Comparison of ENCODE assay signal across 13 cellular contexts in the genomic region with DNA sequence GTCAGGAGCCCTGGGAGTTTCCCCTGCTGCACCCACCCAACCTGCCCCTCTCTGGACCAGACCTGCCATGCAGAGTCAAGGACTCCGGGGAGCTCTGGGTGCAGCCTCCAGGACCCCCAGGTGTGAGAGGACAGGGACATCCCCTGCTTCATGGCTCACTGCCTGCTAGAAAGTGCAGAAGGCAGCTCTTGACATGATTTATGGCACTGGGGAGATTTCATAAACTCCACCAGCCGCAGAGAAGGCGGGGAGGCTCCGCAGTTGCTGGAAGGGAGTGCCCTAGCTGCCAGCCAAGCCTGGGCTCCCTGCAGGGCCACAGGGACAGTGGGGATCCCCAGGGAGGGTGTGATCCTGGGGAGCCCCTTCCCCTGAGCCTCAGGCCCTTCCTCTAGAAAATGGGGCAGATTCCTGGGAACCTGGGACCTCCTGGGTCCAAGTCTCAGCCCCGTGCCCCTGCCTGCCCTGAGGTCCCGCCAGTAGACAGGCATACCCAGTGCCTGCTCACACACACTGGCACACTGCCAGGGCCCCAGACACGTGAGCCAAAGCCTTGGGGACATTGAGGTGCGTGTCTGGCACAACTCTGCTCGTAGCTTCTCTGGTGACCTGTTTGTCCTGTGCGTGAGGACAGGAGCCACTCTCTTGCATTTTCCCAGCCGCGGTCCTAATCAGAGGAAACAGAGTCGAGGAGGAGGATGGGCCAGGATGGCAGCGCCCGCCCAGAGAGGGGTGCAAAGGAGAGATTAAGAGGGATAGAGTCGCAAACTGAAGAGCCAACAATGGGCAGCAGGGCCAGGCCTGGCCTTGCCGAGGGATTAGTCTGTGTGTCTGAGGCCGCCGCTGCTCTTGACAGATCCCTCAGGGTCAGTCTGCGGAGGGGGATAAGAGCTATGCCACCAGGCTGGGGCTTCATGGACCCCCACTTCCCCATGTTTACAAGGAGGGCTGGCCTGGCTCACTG. TPM values are rescaled to one million over a fixed set of nuclear protein-coding genes. Genes with fewer than 3 reads are reported as not detected.
DNase-seq lines count a peak whose midpoint lies in the region; ATAC-seq, FAIRE-seq and TF ChIP-seq lines count a peak whose summit lies in the region.
"Had no signal": no experiment of that assay in that cellular context is flagged by ENCODE, and none has a peak within 500 bp of the region (broad histone marks: within the 10 kb centered on the region; RNA-seq: fewer than 3 reads in every experiment).

No MANE protein-coding gene starts in this region.

- no TSS peak for BruUV-seq in MCF 10A (replicated peaks; lab: Mats Ljungman, UMichigan)
- BruUV-seq in mammary epithelial cell (replicated peaks; lab: Mats Ljungman, UMichigan), result no TSS peak
- no TSS peak for BruUV-seq in K562 (replicated peaks; lab: Mats Ljungman, UMichigan)

- ATAC-seq in K562 (peak; percentile 64), HG02678 (IDR thresholded peaks at IDR 0.05; ENCODE audit: unreplicated experiment) (no peak), lower lobe of right lung (no peak)

- 50% methylated on average over 12 of the region's 20 CpGs for WGBS in mammary epithelial cell (ENCODE audit: low coverage, missing lambda C conversion rate)
- WGBS in K562 (ENCODE audit: insufficient coverage, low coverage, missing lambda C conversion rate), result 30% methylated on average over 10 of the region's 20 CpGs
- 59 to 90% methylated on average over 2 to 18 of the region's 20 CpGs for WGBS in transverse colon (ENCODE audit: low coverage in 1 of 2), 2 donors

- TF ChIP-seq CTCF in MCF 10A (IDR thresholded peaks at IDR 0.05; ENCODE audit: unreplicated experiment) (no peak), mammary epithelial cell (conservative IDR thresholded peaks at IDR 0.05 in 1 of 2, IDR thresholded peaks at IDR 0.05 in 1 of 2; ENCODE audit: extremely low read depth in 1 of 2, insufficient read depth in 1 of 2, low read depth in 1 of 2, low read length in 2 of 2) (no peak), K562 (IDR thresholded peaks at IDR 0.05 in 2 of 3, conservative IDR thresholded peaks at IDR 0.05 in 1 of 3; ENCODE audit: insufficient read depth in 2 of 3, low read depth in 1 of 3, low read length in 3 of 3) (no peak), transverse colon (IDR thresholded peaks at IDR 0.05) (no peak), lower lobe of right lung (IDR thresholded peaks at IDR 0.05) (no peak)

- H3K4me1 Mint-ChIP-seq in MCF 10A (ENCODE audit: insufficient read depth, unreplicated experiment), result no peaks in the 10 kb centered on the region

- no peak overlapping the region for H2AFZ ChIP-seq in mammary epithelial cell (ENCODE audit: low read depth, low read length)
- no peak overlapping the region for H2AFZ ChIP-seq in K562 (ENCODE audit: low read depth, low read length)

- FAIRE-seq in K562 (lab: Jason Lieb, UNC), result no peak

- H3K9me3 ChIP-seq in mammary epithelial cell (replicated peaks; ENCODE audit: insufficient read depth, low read length) (no peaks in the 10 kb centered on the region), K562 (replicated peaks; ENCODE audit: control insufficient read depth, insufficient read depth, low read depth, low read length) (no peaks in the 10 kb centered on the region), transverse colon (no peaks in the 10 kb centered on the region), lower lobe of right lung (no peaks in the 10 kb centered on the region)

- H3K9ac ChIP-seq in mammary epithelial cell (ENCODE audit: insufficient read depth, low read length) (no peak overlapping the region), K562 (ENCODE audit: insufficient read depth in 1 of 2, low read depth in 2 of 2, low read length in 2 of 2) (peak overlapping the region in 1 of 2 experiments; percentile 78; a peak in 2 of 4 replicates)

- no peaks in the 10 kb centered on the region for H3K79me2 ChIP-seq in mammary epithelial cell (ENCODE audit: insufficient read depth, low read length)
- H3K79me2 ChIP-seq in K562 (ENCODE audit: control insufficient read depth, insufficient read depth, low read length), result no peaks in the 10 kb centered on the region

- H3K36me3 Mint-ChIP-seq in MCF 10A (ENCODE audit: insufficient read depth, unreplicated experiment), result peaks cover 9% of the 10 kb centered on the region

- TF ChIP-seq POLR2A in K562 (conservative IDR thresholded peaks at IDR 0.05) (no peak), transverse colon (IDR thresholded peaks at IDR 0.05) (no peak)

- H3K4me2 ChIP-seq in mammary epithelial cell (ENCODE audit: insufficient read depth, low read depth, low read length) (no peak overlapping the region), K562 (ENCODE audit: insufficient read depth, low read length) (no peak overlapping the region; the same call in 1 of the 2 replicates)

- dilution Hi-C loops in mammary epithelial cell (cut with HindIII; ENCODE audit: low sequenced_read_pairs), result no loop called here

- CTCF ChIA-PET in MCF 10A (lab: Yijun Ruan, JAX) (no interaction called here), mammary epithelial cell (lab: Charles Lee; ENCODE audit: low non-redundant PET) (interaction anchor here (0.6 kb wide), 1 partner anchor 28 kb away, joined by 5 read pairs; no protein-coding TSS in a partner anchor), K562 (lab: Yijun Ruan, JAX; ENCODE audit: low intra/inter-chr PET ratio) (no interaction called here)

- no peaks in the 10 kb centered on the region for H3K9me1 ChIP-seq in K562 (ENCODE audit: control insufficient read depth, insufficient read depth, low read length)

- POLR2A ChIA-PET in MCF 10A (lab: Yijun Ruan, JAX), result interaction anchor here (0.9 to 1.6 kb wide), 3 partner anchors 16 to 88 kb away, joined by 3 to 4 read pairs (median 3); a partner anchor contains a TSS
- POLR2A ChIA-PET in K562 (lab: Yijun Ruan, JAX), result interaction anchor here (0.6 to 0.9 kb wide), 4 partner anchors 11 to 284 kb away, joined by 4 read pairs; no protein-coding TSS in a partner anchor

- H3K27ac ChIP-seq in mammary epithelial cell (ENCODE audit: insufficient read depth, low read depth, low read length), result no peak overlapping the region
- H3K27ac ChIP-seq in K562 (ENCODE audit: extremely low read depth, low read depth, low read length), result no peak overlapping the region
- H3K27ac ChIP-seq in transverse colon, result no peak overlapping the region
- no peak overlapping the region for H3K27ac ChIP-seq in lower lobe of right lung

- H3K9me3 Mint-ChIP-seq in MCF 10A (ENCODE audit: unreplicated experiment), result no peaks in the 10 kb centered on the region

- H3K4me3 ChIP-seq in mammary epithelial cell (replicated peaks in 1 of 3; ENCODE audit: insufficient read depth in 1 of 3, low read depth in 2 of 3, low read length in 3 of 3) (no peak overlapping the region), K562 (no peak overlapping the region), transverse colon (no peak overlapping the region), lower lobe of right lung (no peak overlapping the region)
- H3K4me3 ChIP-seq: lung had no signal

- no peaks in the 10 kb centered on the region for H4K20me1 ChIP-seq in mammary epithelial cell (ENCODE audit: insufficient read depth, low read length)
- H4K20me1 ChIP-seq in K562 (replicated peaks; ENCODE audit: control insufficient read depth, insufficient read depth, low read length), result no peaks in the 10 kb centered on the region

- no peak overlapping the region for H3K4me3 Mint-ChIP-seq in MCF 10A (ENCODE audit: unreplicated experiment)

- peak; percentile 27 for DNase-seq in MCF 10A (ENCODE audit: unreplicated experiment)
- no peak for DNase-seq in mammary epithelial cell
- DNase-seq in NCI-H446 treated with DMSO at 0.1 percent for 48 hours (lab: John Stamatoyannopoulos, UW), result peak; percentile 57
- DNase-seq in K562 (ENCODE audit: extremely low read depth in 1 of 4, low spot score in 3 of 4), result peak in 2 of 4 experiments; percentile 43 to 53
- DNase-seq in transverse colon, result peak; percentile 33
- no peak for DNase-seq in cerebellar nuclear complex (lab: John Stamatoyannopoulos, UW)
- DNase-seq in lower lobe of right lung, result no peak
- DNase-seq: NK-92 treated with Interleukin-12 subunit alpha and Interleukin-12 subunit beta, amount 100 ng/mL, for 24 hours; stimulated activated naive CD4-positive, alpha-beta T cell treated with Interleukin-2 at 50 U/mL for 16 hours had no signal

- intact Hi-C loops in MCF 10A (cut with micrococcal nuclease) (no loop called here), mammary epithelial cell (cut with micrococcal nuclease) (no loop called here), K562 (cut with micrococcal nuclease) (no loop called here), transverse colon (cut with DNase I; ENCODE audit: low total_unique reads) (no loop called here), lower lobe of right lung (cut with DNase I) (no loop called here)

- H3K27me3 ChIP-seq in mammary epithelial cell (ENCODE audit: insufficient read depth, low read length) (no peaks in the 10 kb centered on the region), K562 (ENCODE audit: control insufficient read depth in 2 of 2, insufficient read depth in 2 of 2, low read length in 2 of 2) (no peaks in the 10 kb centered on the region), transverse colon (no peaks in the 10 kb centered on the region), lower lobe of right lung (ENCODE audit: low read depth) (no peaks in the 10 kb centered on the region)

- H3K4me1 ChIP-seq in mammary epithelial cell (ENCODE audit: insufficient read depth, low read length) (no peaks in the 10 kb centered on the region), K562 (replicated peaks in 1 of 2; ENCODE audit: control insufficient read depth in 2 of 2, insufficient read depth in 2 of 2, low read length in 2 of 2) (peaks cover 5 to 34% of the 10 kb centered on the region in 2 experiments; a peak in 4 of 5 replicates), transverse colon (peaks cover 0 to 12% (median 4%) of the 10 kb centered on the region in 4 donors), lower lobe of right lung (no peaks in the 10 kb centered on the region)

- TF ChIP-seq RAD21 in K562 (CRISPR knock-in tag; conservative IDR thresholded peaks at IDR 0.05 in 1 of 2, IDR thresholded peaks at IDR 0.05 in 1 of 2), result no peak

- no peaks in the 10 kb centered on the region for H3K36me3 ChIP-seq in mammary epithelial cell (ENCODE audit: insufficient read depth, low read length)
- no peaks in the 10 kb centered on the region for H3K36me3 ChIP-seq in K562 (ENCODE audit: control insufficient read depth, insufficient read depth, low read length)
- no peaks in the 10 kb centered on the region for H3K36me3 ChIP-seq in transverse colon
- peaks cover 43% of the 10 kb centered on the region for H3K36me3 ChIP-seq in lower lobe of right lung

- no peaks in the 10 kb centered on the region for H3K27me3 Mint-ChIP-seq in MCF 10A (ENCODE audit: insufficient read depth, unreplicated experiment)

- no peak for TF ChIP-seq EP300 in K562 (IDR thresholded peaks at IDR 0.05; ENCODE audit: low read length)
- no peak for TF ChIP-seq EP300 in transverse colon (IDR thresholded peaks at IDR 0.05; ENCODE audit: low read depth)

- in situ Hi-C loops in mammary epithelial cell (cut with MboI; ENCODE audit: low sequenced_read_pairs in 2 of 2), result no loop called here
- in situ Hi-C loops in K562 (cut with MboI), result no loop called here
- in situ Hi-C loops in transverse colon (cut with MboI; ENCODE audit: low pct_ligation_motif_present in 1 of 4, low pct_unique_long_range_greater_than_20kb in 1 of 4, low sequenced_read_pairs in 3 of 4), result no loop called here

- H3K27ac Mint-ChIP-seq in MCF 10A (ENCODE audit: low read depth, unreplicated experiment), result no peak overlapping the region

RNA-seq across cellular contexts. Expression of a gene that starts 13.8 kb away (rescaled TPM):
- total RNA-seq in MCF 10A (2022), result not detected in 2 replicates
- total RNA-seq in mammary epithelial cell, result under 1 TPM in 1 of 2 donors, not detected in 1; under 0.01 TPM
- not detected for polyA plus RNA-seq in mammary epithelial cell
- polyA minus RNA-seq in mammary epithelial cell, result not detected
- total RNA-seq in K562 (2011; cell fraction: chromatin; rRNA removed; ENCODE audit: low replicate concordance), result not detected in 2 replicates
- total RNA-seq in K562 (2011; cell fraction: nucleolus; rRNA removed), result not detected in 2 replicates
- total RNA-seq in K562 (2011; cell fraction: nucleoplasm; rRNA removed), result not detected in 2 replicates
- not detected in 2 replicates for total RNA-seq in K562 (2014; rRNA removed)
- total RNA-seq in K562 (2014; rRNA removed; fragmentation: Illumina TruSeq; extraction: Trizol), result not detected in 2 replicates
- not detected in 2 replicates for total RNA-seq in K562 (2015; rRNA removed; fragmentation: Illumina TruSeq; extraction: Trizol)
- not detected in 2 replicates for total RNA-seq in K562 (2021)
- not detected in 2 replicates for polyA plus RNA-seq in K562 (2011; rRNA removed)
- 0.01 TPM in 1 of 2 replicates, not detected in the other for polyA plus RNA-seq in K562 (2011; cell fraction: cytosol; rRNA removed)
- 0.06 TPM in 1 of 2 replicates, not detected in the other for polyA plus RNA-seq in K562 (2011; cell fraction: nucleus; rRNA removed)
- polyA plus RNA-seq in K562 (2012), result 0.05 TPM in 1 of 2 replicates, not detected in the other
- polyA plus RNA-seq in K562 (2014; fragmentation: Illumina TruSeq; extraction: Trizol), result not detected in 2 replicates
- polyA plus RNA-seq in K562 (2014; fragmentation: Nextera tagmentation; extraction: Ambion mirVana), result not detected
- polyA plus RNA-seq in K562 (2014; rRNA removed), result not detected in 2 replicates
- polyA minus RNA-seq in K562 (2011; rRNA and poly(A)+ RNA removed), result not detected in 2 replicates
- polyA minus RNA-seq in K562 (2011; cell fraction: cytosol; rRNA and poly(A)+ RNA removed), result not detected in 2 replicates
- not detected in 2 replicates for polyA minus RNA-seq in K562 (2011; cell fraction: nucleus; rRNA and poly(A)+ RNA removed)
- not detected for total RNA-seq in transverse colon
- total RNA-seq in lower lobe of right lung, result not detected
- total RNA-seq: activated CD8-positive, alpha-beta memory T cell treated with anti-CD3 and anti-CD28 coated beads for 36 hours had no signal
- polyA plus RNA-seq: AG04450 had no signal

RNA-seq across cellular contexts. Expression of a gene that starts 33.2 kb away (rescaled TPM):
- total RNA-seq in MCF 10A (2022) (19.0 and 25.6 TPM in 2 replicates), mammary epithelial cell (10 to 100 TPM; 15.3 to 15.5 TPM), K562 (2014; rRNA removed) (16.8 and 18.4 TPM in 2 replicates), K562 (2014; rRNA removed; fragmentation: Illumina TruSeq; extraction: Trizol) (4.9 and 5.8 TPM in 2 replicates), K562 (2015; rRNA removed; fragmentation: Illumina TruSeq; extraction: Trizol) (11.2 and 11.9 TPM in 2 replicates), K562 (2021) (15.2 and 18.2 TPM in 2 replicates), transverse colon (10 to 100 TPM in 3 of 4 donors, not detected in 1; 13.8 to 20.2 (median 19.1) TPM), lower lobe of right lung (18.3 TPM)
- polyA plus RNA-seq in mammary epithelial cell (15.1 TPM), K562 (2011; rRNA removed) (11.9 and 15.5 TPM in 2 replicates), K562 (2014; fragmentation: Illumina TruSeq; extraction: Trizol) (15.3 and 19.2 TPM in 2 replicates), K562 (2014; fragmentation: Nextera tagmentation; extraction: Ambion mirVana) (10 to 100 TPM in 1 of 2 experiments, 1 to 10 TPM in 1; 2.0 to 10.2 TPM), K562 (2014; rRNA removed) (20.3 and 25.2 TPM in 2 replicates)
- polyA minus RNA-seq in mammary epithelial cell, result 11.3 TPM
- 3.0 and 5.9 TPM in 2 replicates for total RNA-seq in K562 (2011; cell fraction: chromatin; rRNA removed; ENCODE audit: low replicate concordance)
- total RNA-seq in K562 (2011; cell fraction: nucleolus; rRNA removed), result 4.9 and 6.5 TPM in 2 replicates
- total RNA-seq in K562 (2011; cell fraction: nucleoplasm; rRNA removed), result 5.4 and 7.4 TPM in 2 replicates
- polyA plus RNA-seq in K562 (2011; cell fraction: cytosol; rRNA removed), result 19.7 and 37.7 TPM in 2 replicates
- polyA plus RNA-seq in K562 (2011; cell fraction: nucleus; rRNA removed), result 6.1 and 7.3 TPM in 2 replicates
- polyA plus RNA-seq in K562 (2012), result 14.4 and 25.5 TPM in 2 replicates
- polyA minus RNA-seq in K562 (2011; rRNA and poly(A)+ RNA removed), result 2.2 and 4.1 TPM in 2 replicates
- 1.4 and 4.5 TPM in 2 replicates for polyA minus RNA-seq in K562 (2011; cell fraction: cytosol; rRNA and poly(A)+ RNA removed)
- polyA minus RNA-seq in K562 (2011; cell fraction: nucleus; rRNA and poly(A)+ RNA removed), result 1.3 and 2.7 TPM in 2 replicates

RNA-seq across cellular contexts. Expression of a gene that starts 33.5 kb away (rescaled TPM):
- 94.7 and 114 TPM in 2 replicates for total RNA-seq in MCF 10A (2022)
- 10 to 100 TPM; 49.3 to 95.2 TPM for total RNA-seq in mammary epithelial cell
- polyA plus RNA-seq in mammary epithelial cell, result 178 TPM
- 76.8 TPM for polyA minus RNA-seq in mammary epithelial cell
- 12.0 and 23.9 TPM in 2 replicates for total RNA-seq in K562 (2011; cell fraction: chromatin; rRNA removed; ENCODE audit: low replicate concordance)
- total RNA-seq in K562 (2011; cell fraction: nucleolus; rRNA removed), result 50.0 and 78.2 TPM in 2 replicates
- total RNA-seq in K562 (2011; cell fraction: nucleoplasm; rRNA removed), result 41.6 and 44.7 TPM in 2 replicates
- 163 and 185 TPM in 2 replicates for total RNA-seq in K562 (2014; rRNA removed)
- total RNA-seq in K562 (2014; rRNA removed; fragmentation: Illumina TruSeq; extraction: Trizol), result 90.3 and 128 TPM in 2 replicates
- total RNA-seq in K562 (2015; rRNA removed; fragmentation: Illumina TruSeq; extraction: Trizol), result 232 and 248 TPM in 2 replicates
- total RNA-seq in K562 (2021), result 149 and 161 TPM in 2 replicates
- polyA plus RNA-seq in K562 (2011; rRNA removed), result 149 and 226 TPM in 2 replicates
- 237 and 307 TPM in 2 replicates for polyA plus RNA-seq in K562 (2011; cell fraction: cytosol; rRNA removed)
- polyA plus RNA-seq in K562 (2011; cell fraction: nucleus; rRNA removed), result 98.1 and 122 TPM in 2 replicates
- polyA plus RNA-seq in K562 (2012), result 117 and 225 TPM in 2 replicates
- 203 and 231 TPM in 2 replicates for polyA plus RNA-seq in K562 (2014; fragmentation: Illumina TruSeq; extraction: Trizol)
- polyA plus RNA-seq in K562 (2014; fragmentation: Nextera tagmentation; extraction: Ambion mirVana), result 100 to 1,000 TPM; 785 to 903 TPM
- polyA plus RNA-seq in K562 (2014; rRNA removed), result 136 and 159 TPM in 2 replicates
- polyA minus RNA-seq in K562 (2011; rRNA and poly(A)+ RNA removed), result 52.0 and 72.4 TPM in 2 replicates
- polyA minus RNA-seq in K562 (2011; cell fraction: cytosol; rRNA and poly(A)+ RNA removed), result 67.5 and 71.5 TPM in 2 replicates
- polyA minus RNA-seq in K562 (2011; cell fraction: nucleus; rRNA and poly(A)+ RNA removed), result 26.8 and 64.8 TPM in 2 replicates
- 100 to 1,000 TPM in 1 of 4 donors, 10 to 100 TPM in 3; 22.4 to 139 (median 47.3) TPM for total RNA-seq in transverse colon
- total RNA-seq in lower lobe of right lung, result 80.3 TPM

Comparison
In these comparisons a context has a peak if more than half of its experiments do, and no peak if none do; other contexts are left out.
1. DNase-seq: peak in MCF 10A (single experiment), NCI-H446 treated with DMSO at 0.1 percent for 48 hours (single experiment) and transverse colon (single experiment); none in mammary epithelial cell (single experiment), cerebellar nuclear complex (0 of 2) and lower lobe of right lung (single experiment).